In the genomic region with DNA sequence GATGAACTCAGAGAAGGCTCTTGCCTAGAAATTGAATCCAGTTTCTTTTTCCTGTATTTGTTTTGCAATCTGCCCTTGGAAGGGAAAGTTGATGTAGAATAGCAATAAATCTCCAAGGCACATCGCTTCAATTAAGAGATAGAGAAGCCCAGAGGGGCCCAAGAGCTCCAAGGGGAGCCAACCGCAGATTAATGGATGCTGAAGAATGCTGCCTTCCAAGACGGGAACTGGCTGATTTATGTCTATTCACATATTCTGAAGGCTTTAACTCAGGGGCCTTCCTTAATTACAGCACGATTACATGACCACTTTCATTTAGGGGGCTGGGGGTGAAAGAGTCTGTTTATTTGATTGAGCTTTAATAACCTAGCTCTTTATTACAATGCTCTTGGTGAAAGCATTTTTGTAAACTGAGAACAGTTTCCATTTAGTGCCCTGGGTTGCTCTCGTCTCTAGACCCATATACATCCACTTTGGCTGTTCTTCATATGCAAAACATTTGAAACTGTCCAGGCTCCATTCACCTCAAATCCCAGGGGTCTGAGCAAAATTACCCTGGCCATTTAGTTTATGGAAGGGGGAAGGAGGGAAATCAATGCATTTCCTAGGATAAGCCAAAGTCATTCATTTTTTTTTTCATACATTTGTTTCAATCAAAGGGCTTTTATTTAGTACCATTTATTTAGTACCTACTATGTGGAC, we compare ENCODE assay signal across 20 cellular contexts.
DNase-seq lines count a peak whose midpoint lies in the region; TF ChIP-seq lines count a peak whose summit lies in the region.
"Had no signal": no experiment of that assay in that cellular context is flagged by ENCODE, and none has a peak within 500 bp of the region (broad histone marks: within the 10 kb centered on the region; RNA-seq: fewer than 3 reads in every experiment).

No MANE protein-coding gene starts in this region.

- H3K36me3 ChIP-seq in right atrium auricular region: no peaks in the 10 kb centered on the region

- H3K9me3 Mint-ChIP-seq in osteocyte (ENCODE audit: unreplicated experiment): no peaks in the 10 kb centered on the region

- no peaks in the 10 kb centered on the region for H3K4me1 ChIP-seq in right atrium auricular region

- peak; percentile 54 for DNase-seq in EH (ENCODE audit: low read depth)
- peak; percentile 12 to 21 for DNase-seq in NCI-H187 (lab: John Stamatoyannopoulos, UW)
- peak; percentile 4 for DNase-seq in ecto neural progenitor cell (ENCODE audit: low spot score)
- DNase-seq in osteocyte (ENCODE audit: extremely low spot score, unreplicated experiment): peak; percentile 30
- DNase-seq in NCI-H2029 (lab: John Stamatoyannopoulos, UW): no peak
- DNase-seq in right atrium auricular region (ENCODE audit: low spot score): no peak
- DNase-seq in globus pallidus (ENCODE audit: low spot score): no peak
- DNase-seq: AML-193; Calu3; CD8-positive, alpha-beta memory T cell; DMS153; GDM1; MV-4-11; NCI-H1105 treated with DMSO at 0.1 percent for 48 hours; NCI-H1694 treated with DMSO at 0.1 percent for 48 hours; NCI-H524 treated with DMSO at 0.1 percent for 48 hours; NCI-H82; Right ventricle myocardium superior had no signal

- no peaks in the 10 kb centered on the region for H3K27me3 ChIP-seq in right atrium auricular region

- no peak overlapping the region for H3K4me3 Mint-ChIP-seq in osteocyte (ENCODE audit: unreplicated experiment)
- H3K4me3 Mint-ChIP-seq: CD8-positive, alpha-beta memory T cell; IgD-negative memory B cell had no signal

- H3K4me3 ChIP-seq in right atrium auricular region: no peak overlapping the region

- peaks cover 75% of the 10 kb centered on the region for H3K27me3 Mint-ChIP-seq in osteocyte (ENCODE audit: unreplicated experiment)

- no peaks in the 10 kb centered on the region for H3K4me1 Mint-ChIP-seq in osteocyte (ENCODE audit: unreplicated experiment)
- H3K4me1 Mint-ChIP-seq: CD8-positive, alpha-beta memory T cell; IgD-negative memory B cell had no signal

- H3K9me3 ChIP-seq in right atrium auricular region: no peaks in the 10 kb centered on the region

- no peak overlapping the region for H3K27ac Mint-ChIP-seq in osteocyte (ENCODE audit: unreplicated experiment)
- H3K27ac Mint-ChIP-seq: CD8-positive, alpha-beta memory T cell had no signal

- no peak overlapping the region for H3K27ac ChIP-seq in right atrium auricular region
- H3K27ac ChIP-seq: C4-2B had no signal

- no peaks in the 10 kb centered on the region for H3K36me3 Mint-ChIP-seq in osteocyte (ENCODE audit: unreplicated experiment)
- H3K36me3 Mint-ChIP-seq: CD8-positive, alpha-beta memory T cell; IgD-negative memory B cell had no signal

- no peak for TF ChIP-seq CTCF in osteocyte (IDR thresholded peaks at IDR 0.05)
- no peak for TF ChIP-seq CTCF in right atrium auricular region (IDR thresholded peaks at IDR 0.05)

Comparison
In these comparisons a context has a peak if more than half of its experiments do, and no peak if none do; other contexts are left out.
1. DNase-seq: peak in EH (single experiment), NCI-H187 (2 of 2), ecto neural progenitor cell (single experiment) and osteocyte (single experiment); none in NCI-H2029 (single experiment), right atrium auricular region (single experiment) and globus pallidus (single experiment).